8 cellular contexts compared by ENCODE assay signal in genomic region chr1:214549604-214550338, GRCh38. TPM values are rescaled to one million over a fixed set of nuclear protein-coding genes. Genes with fewer than 3 reads are reported as not detected.
DNase-seq lines count a peak whose midpoint lies in the region; ATAC-seq and TF ChIP-seq lines count a peak whose summit lies in the region.

No MANE protein-coding gene starts in this region.

- TSS peak; percentile 30 for BruUV-seq in PC-9 (replicated peaks; lab: Mats Ljungman, UMichigan)

- no peak; the same call in 1 of the 2 replicates for TF ChIP-seq CTCF in PC-9 (conservative IDR thresholded peaks at IDR 0.05)
- peak in 3 of 6 experiments; percentile 33 to 43 (median 36) for TF ChIP-seq CTCF in esophagus squamous epithelium (IDR thresholded peaks at IDR 0.05)
- peak; percentile 24 for TF ChIP-seq CTCF in retinal pigment epithelial cell (conservative IDR thresholded peaks at IDR 0.05; ENCODE audit: low read depth, low read length)

- peak overlapping the region; percentile 71 for H3K4me3 ChIP-seq in PC-9
- H3K4me3 ChIP-seq in esophagus squamous epithelium: peak overlapping the region; percentile 60 to 89 (median 78)
- H3K4me3 ChIP-seq in retinal pigment epithelial cell (ENCODE audit: low read length): peak overlapping the region; percentile 92

- CTCF ChIA-PET in PC-9 (lab: Charles Lee): interaction anchor here (0.6 kb wide), 1 partner anchor 90 kb away, joined by 3 read pairs; no protein-coding TSS in a partner anchor

- WGBS in esophagus squamous epithelium, 2 donors: 27 to 41% methylated on average over 10 of the region's 10 CpGs

- no peaks in the 10 kb centered on the region for H3K9me3 ChIP-seq in PC-9 (ENCODE audit: insufficient read depth, low read depth)
- H3K9me3 ChIP-seq in esophagus squamous epithelium: no peaks in the 10 kb centered on the region

- intact Hi-C loops in PC-9 (cut with micrococcal nuclease; ENCODE audit: unreplicated experiment): loop anchor here (2.0 kb wide), 1 partner anchor 111 kb away; no protein-coding TSS in a partner anchor
- intact Hi-C loops in esophagus squamous epithelium (cut with DNase I): no loop called here

- H3K36me3 ChIP-seq in PC-9 (ENCODE audit: low read depth): no peaks in the 10 kb centered on the region
- H3K36me3 ChIP-seq in esophagus squamous epithelium: no peaks in the 10 kb centered on the region

- peaks cover 56% of the 10 kb centered on the region for H3K4me1 ChIP-seq in PC-9 (replicated peaks; ENCODE audit: insufficient read depth)
- peaks cover 10 to 67% (median 12%) of the 10 kb centered on the region in 3 donors for H3K4me1 ChIP-seq in esophagus squamous epithelium

- peak overlapping the region; percentile 97 for H3K27ac ChIP-seq in PC-9
- peak overlapping the region; percentile 92 to 98 (median 98) for H3K27ac ChIP-seq in esophagus squamous epithelium

- no peak for TF ChIP-seq POLR2A in esophagus squamous epithelium (IDR thresholded peaks at IDR 0.05)

- H3K27me3 ChIP-seq in PC-9 (ENCODE audit: insufficient read depth, low read depth) (no peaks in the 10 kb centered on the region), esophagus squamous epithelium (peaks cover 0 to 6% (median 0%) of the 10 kb centered on the region in 4 donors)

- H3K4me2 ChIP-seq in PC-9: peak overlapping the region; percentile 95

- no peaks in the 10 kb centered on the region for H4K20me1 ChIP-seq in PC-9 (ENCODE audit: insufficient read depth)

- DNase-seq in ELR (ENCODE audit: low read depth): peak; percentile 74
- peak in 1 of 2 experiments; percentile 42 for DNase-seq in PC-9
- no peak for DNase-seq in esophagus squamous epithelium (lab: John Stamatoyannopoulos, UW)
- no peak for DNase-seq in retinal pigment epithelial cell (ENCODE audit: low read depth)
- no peak for DNase-seq in T-helper 9 cell
- no peak for DNase-seq in SKM-1 treated with dmso at 0.1 percent for 144 hours (lab: John Stamatoyannopoulos, UW; ENCODE audit: unreplicated experiment)

- POLR2A ChIA-PET in PC-9 (lab: Charles Lee; ENCODE audit: unreplicated experiment): interaction anchor here (0.6 to 0.7 kb wide), 6 partner anchors 16 to 178 kb away, joined by 3 to 11 read pairs (median 7); partner anchors contain the start of gene CENPF

- peaks cover 60% of the 10 kb centered on the region for H3K79me2 ChIP-seq in PC-9 (ENCODE audit: low read depth)

- ATAC-seq in GM21825 (IDR thresholded peaks at IDR 0.05; ENCODE audit: unreplicated experiment) (no peak), GM18517 (IDR thresholded peaks at IDR 0.05; ENCODE audit: unreplicated experiment) (no peak)

- no peaks in the 10 kb centered on the region for H3K9me2 ChIP-seq in PC-9 (ENCODE audit: insufficient read depth)

- H2AFZ ChIP-seq in PC-9: 0 out of 2 replicates have a peak overlapping the region, but pooled peaks have one; percentile 98

- H3F3A ChIP-seq in PC-9 (ENCODE audit: insufficient read depth, low read depth): peaks cover 18% of the 10 kb centered on the region

RNA-seq across cellular contexts. Expression of gene PTPN14, which starts 1.6 kb away (rescaled TPM):
- total RNA-seq in PC-9 (2021) (59.2 and 78.9 TPM in 2 replicates), esophagus squamous epithelium (10 to 100 TPM; 14.4 to 28.8 (median 15.7) TPM)

RNA-seq across cellular contexts. Expression of gene CENPF, which starts 53.2 kb away (rescaled TPM):
- total RNA-seq in PC-9 (2021) (102 and 156 TPM in 2 replicates), esophagus squamous epithelium (10 to 100 TPM; 13.8 to 26.3 (median 18.8) TPM)
